1 cellular context compared by ENCODE assay signal in genomic region chr5:38870595-38870994, GRCh38.
TF ChIP-seq lines count a peak whose summit lies in the region.

No MANE protein-coding gene starts in this region.

TF ChIP-seq in IMR-90, 13 proteins besides CTCF, POLR2A, EP300 and RAD21 (continued from another document):
- TF ChIP-seq FOS (IDR thresholded peaks at IDR 0.05; ENCODE audit: low read depth, low read length) (no peak), CHD1 (IDR thresholded peaks at IDR 0.05; ENCODE audit: low read depth, low read length) (no peak), MXI1 (IDR thresholded peaks at IDR 0.05; ENCODE audit: borderline replicate concordance, low read depth, low read length) (no peak), SMC3 (IDR thresholded peaks at IDR 0.05; ENCODE audit: low read depth, low read length) (no peak), MAZ (IDR thresholded peaks at IDR 0.05; ENCODE audit: borderline replicate concordance, low read depth, low read length) (no peak), NFE2L2 (IDR thresholded peaks at IDR 0.05; ENCODE audit: low read depth, low read length) (no peak), ELK1 (IDR thresholded peaks at IDR 0.05; ENCODE audit: borderline replicate concordance, low read depth, low read length) (no peak), CEBPB (IDR thresholded peaks at IDR 0.05; ENCODE audit: low read depth, low read length) (no peak)
TF ChIP-seq in IMR-90: peak in this region for 0.
